ENCODE assay signal across 14 cellular contexts in genomic region chr10:103548581-103549348, GRCh38. TPM values are rescaled to one million over a fixed set of nuclear protein-coding genes. Genes with fewer than 3 reads are reported as not detected.
DNase-seq lines count a peak whose midpoint lies in the region; ATAC-seq and TF ChIP-seq lines count a peak whose summit lies in the region.
"Had no signal": no experiment of that assay in that cellular context is flagged by ENCODE, and none has a peak within 500 bp of the region (broad histone marks: within the 10 kb centered on the region; RNA-seq: fewer than 3 reads in every experiment).

No MANE protein-coding gene starts in this region.

- H3K9me3 ChIP-seq in transverse colon (no peaks in the 10 kb centered on the region), smooth muscle cell (replicated peaks; ENCODE audit: low read depth) (no peaks in the 10 kb centered on the region)
- H3K9me3 ChIP-seq: A549, HAP-1, tibial artery had no signal

- H3K4me3 ChIP-seq in transverse colon, result no peak overlapping the region
- H3K4me3 ChIP-seq in smooth muscle cell, result no peak overlapping the region
- H3K4me3 ChIP-seq: A549, HAP-1, tibial artery had no signal

- TF ChIP-seq CTCF in transverse colon (IDR thresholded peaks at IDR 0.05), result no peak
- no peak for TF ChIP-seq CTCF in smooth muscle cell (IDR thresholded peaks at IDR 0.05; ENCODE audit: borderline replicate concordance, insufficient read depth, poor library complexity, severe bottlenecking)

- no peaks in the 10 kb centered on the region for H3F3A ChIP-seq in smooth muscle cell (ENCODE audit: low read depth)

- H3K27me3 ChIP-seq in transverse colon (no peaks in the 10 kb centered on the region), smooth muscle cell (ENCODE audit: low read depth) (peaks cover 34% of the 10 kb centered on the region)
- H3K27me3 ChIP-seq: tibial artery had no signal

- H3K27ac ChIP-seq in transverse colon, result peak overlapping the region; percentile 44 to 71 (median 63)
- H3K27ac ChIP-seq in smooth muscle cell (ENCODE audit: low read depth), result no peak overlapping the region
- H3K27ac ChIP-seq: A549, RWPE1, tibial artery had no signal

- ATAC-seq in HG03460 (IDR thresholded peaks at IDR 0.05; ENCODE audit: unreplicated experiment), result no peak
- ATAC-seq: A549 had no signal

- peak; percentile 67 for TF ChIP-seq EP300 in transverse colon (IDR thresholded peaks at IDR 0.05; ENCODE audit: low read depth)

- in situ Hi-C loops in transverse colon (cut with MboI; ENCODE audit: low pct_ligation_motif_present in 1 of 4, low pct_unique_long_range_greater_than_20kb in 1 of 4, low sequenced_read_pairs in 3 of 4), result no loop called here

- H3K4me2 ChIP-seq in smooth muscle cell, result no peak overlapping the region
- H3K4me2 ChIP-seq: A549 had no signal

- 68% methylated on average over 11 of the region's 12 CpGs; no CpG with 5 or more reads in 1 of the 2 donors for whole genome bisulfite sequencing in transverse colon (ENCODE audit: low coverage in 1 of 2), 2 donors
- WGBS in smooth muscle cell (ENCODE audit: low lambda C conversion rate), result 85% methylated on average over 12 of the region's 12 CpGs

- no peak overlapping the region for H2AFZ ChIP-seq in smooth muscle cell (ENCODE audit: low read depth)

- H3K4me1 ChIP-seq in transverse colon (peaks cover 3 to 48% (median 24%) of the 10 kb centered on the region in 4 donors), smooth muscle cell (ENCODE audit: low read depth) (peaks cover 8% of the 10 kb centered on the region)
- H3K4me1 ChIP-seq: A549, HAP-1 had no signal

- intact Hi-C loops in transverse colon (cut with DNase I; ENCODE audit: low total_unique reads), result no loop called here

- DNase-seq in NCI-H187 (lab: John Stamatoyannopoulos, UW) (peak; percentile 45 to 79), NCI-H187 treated with DMSO at 0.1 percent for 48 hours (lab: John Stamatoyannopoulos, UW) (no peak), NCI-H345 (lab: John Stamatoyannopoulos, UW) (peak; percentile 86), cerebellar nuclear complex (lab: John Stamatoyannopoulos, UW) (peak; percentile 75 to 80), transverse colon (peak; percentile 56), smooth muscle cell (lab: John Stamatoyannopoulos, UW; ENCODE audit: unreplicated experiment) (no peak)
- DNase-seq in activated CD4-positive, alpha-beta T cell treated with anti-CD3 and anti-CD28 coated beads, Interleukin-2, amount 50 U/mL, for 1 hour, result no peak
- DNase-seq: effector CD8-positive, alpha-beta T cell; NCI-H1930 had no signal

- H3K79me2 ChIP-seq in smooth muscle cell (ENCODE audit: low read depth), result no peaks in the 10 kb centered on the region

- no peak for TF ChIP-seq POLR2A in transverse colon (IDR thresholded peaks at IDR 0.05)

- H4K20me1 ChIP-seq in smooth muscle cell (ENCODE audit: low read depth), result no peaks in the 10 kb centered on the region

- H3K9ac ChIP-seq in smooth muscle cell (ENCODE audit: low read depth), result no peak overlapping the region

- H3K36me3 ChIP-seq in transverse colon (no peaks in the 10 kb centered on the region), smooth muscle cell (ENCODE audit: low read depth) (no peaks in the 10 kb centered on the region)
- H3K36me3 ChIP-seq: HAP-1, tibial artery had no signal

RNA-seq across cellular contexts. Expression of gene NEURL1, which starts 55.3 kb away (rescaled TPM):
- total RNA-seq in transverse colon, result 100 to 1,000 TPM in 1 of 4 donors, 10 to 100 TPM in 3; 36.7 to 177 (median 55.8) TPM
- total RNA-seq in smooth muscle cell, result 0.04 and 0.40 TPM in 2 replicates
- 0.91 and 1.1 TPM in 2 replicates for polyA plus RNA-seq in smooth muscle cell

Comparison
In these comparisons a context has a peak if more than half of its experiments do, and no peak if none do; other contexts are left out.
1. DNase-seq: peak in NCI-H187 (2 of 2), NCI-H345 (single experiment), cerebellar nuclear complex (2 of 2) and transverse colon (single experiment); none in NCI-H187 treated with DMSO at 0.1 percent for 48 hours (single experiment), smooth muscle cell (single experiment) and activated CD4-positive, alpha-beta T cell treated with anti-CD3 and anti-CD28 coated beads, Interleukin-2, amount 50 U/mL, for 1 hour (single experiment).
2. RNA of gene NEURL1, which starts 55.3 kb away (total RNA-seq): 36.7 to 177 TPM in transverse colon; 0.04 to 0.40 TPM in smooth muscle cell; every median in the first group is over 10 times any median in the second.